9 cellular contexts compared by ENCODE assay signal in the genomic region with DNA sequence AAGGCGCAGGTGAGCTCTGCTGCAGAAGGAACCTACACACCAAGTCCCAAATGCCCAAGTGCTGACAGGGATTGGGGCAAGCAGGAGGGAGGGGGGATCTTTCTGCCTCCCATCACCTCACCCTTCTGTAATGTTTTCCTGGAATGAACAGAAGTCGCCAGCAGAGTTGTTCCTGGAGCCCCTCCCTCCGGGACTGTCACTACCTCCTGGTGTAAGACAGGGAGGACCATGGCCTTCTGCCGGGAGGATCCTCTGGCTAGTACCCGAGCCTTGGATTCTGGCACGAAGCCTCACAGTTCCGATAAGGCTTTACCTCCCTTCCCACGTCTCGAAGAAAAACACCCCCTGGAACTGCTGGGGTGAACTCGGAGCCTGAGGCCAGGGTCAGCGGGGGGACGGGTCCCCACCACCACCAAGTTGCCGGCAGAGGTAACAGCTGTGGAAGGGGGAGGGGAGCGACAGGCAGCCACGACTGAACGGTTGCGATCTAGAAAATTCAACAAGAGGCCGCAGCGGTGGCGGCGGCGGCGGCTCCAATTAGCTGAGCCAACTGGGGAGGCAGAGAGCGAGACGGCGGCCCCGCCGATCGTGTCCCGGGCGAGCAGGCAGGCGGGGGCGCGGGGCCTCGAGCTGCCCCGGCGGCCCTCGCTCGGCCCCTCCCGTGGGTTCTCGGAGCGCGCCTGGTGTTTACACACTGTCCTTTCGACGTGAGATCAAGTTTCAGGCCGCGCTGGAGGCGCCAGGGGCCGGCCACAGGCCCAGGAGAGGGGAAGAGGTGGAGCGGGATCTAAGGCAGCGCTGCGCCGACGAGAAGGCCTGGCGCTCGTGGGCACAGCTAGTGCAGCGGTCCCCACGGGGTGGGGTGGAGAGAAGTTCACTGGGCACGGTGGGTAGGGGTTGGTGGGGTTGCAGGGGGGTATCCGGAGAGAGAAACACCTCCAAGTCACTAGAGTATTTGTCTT. TPM values are rescaled to one million over a fixed set of nuclear protein-coding genes. Genes with fewer than 3 reads are reported as not detected.
DNase-seq lines count a peak whose midpoint lies in the region; ATAC-seq and TF ChIP-seq lines count a peak whose summit lies in the region.
"Had no signal": no experiment of that assay in that cellular context is flagged by ENCODE, and none has a peak within 500 bp of the region (broad histone marks: within the 10 kb centered on the region; RNA-seq: fewer than 3 reads in every experiment).

No MANE protein-coding gene starts in this region.

- peaks cover 12% of the 10 kb centered on the region for H3K4me1 ChIP-seq in HEK293 (ENCODE audit: control insufficient read depth, insufficient read depth, low read length)
- H3K4me1 ChIP-seq in naive thymus-derived CD4-positive, alpha-beta T cell (ENCODE audit: control insufficient read depth in 2 of 2, insufficient read depth in 2 of 2, low read length in 2 of 2) = peaks cover 0 to 7% of the 10 kb centered on the region in 2 donors
- H3K4me1 ChIP-seq in esophagus squamous epithelium = peaks cover 8 to 68% (median 38%) of the 10 kb centered on the region in 3 donors

- H3K36me3 ChIP-seq in HEK293 (ENCODE audit: control insufficient read depth in 2 of 2, insufficient read depth in 1 of 2, low read length in 2 of 2) = no peaks in the 10 kb centered on the region
- no peaks in the 10 kb centered on the region for H3K36me3 ChIP-seq in naive thymus-derived CD4-positive, alpha-beta T cell (ENCODE audit: control insufficient read depth in 2 of 3, insufficient read depth in 3 of 3, low read length in 3 of 3)
- H3K36me3 ChIP-seq in esophagus squamous epithelium = no peaks in the 10 kb centered on the region

- 38 to 92% methylated on average over 2 to 6 of the region's 60 CpGs for WGBS in esophagus squamous epithelium, 2 donors

- no peak for TF ChIP-seq POLR2A in esophagus squamous epithelium (IDR thresholded peaks at IDR 0.05)

- no peaks in the 10 kb centered on the region for H3K27me3 ChIP-seq in naive thymus-derived CD4-positive, alpha-beta T cell (ENCODE audit: control insufficient read depth in 2 of 2, insufficient read depth in 2 of 2, low read length in 2 of 2)
- peaks cover 0 to 21% (median 0%) of the 10 kb centered on the region in 4 donors for H3K27me3 ChIP-seq in esophagus squamous epithelium

- no peaks in the 10 kb centered on the region for H3K9me3 Mint-ChIP-seq in naive thymus-derived CD4-positive, alpha-beta T cell
- H3K9me3 Mint-ChIP-seq: stimulated activated effector memory CD8-positive, alpha-beta T cell treated with anti-CD3 and anti-CD28 coated beads, Interleukin-12 subunit alpha, Interleukin-12 subunit beta, amount 100 ng/mL, for 72 hours had no signal

- no peak overlapping the region for H3K27ac Mint-ChIP-seq in naive thymus-derived CD4-positive, alpha-beta T cell
- H3K27ac Mint-ChIP-seq: stimulated activated effector memory CD8-positive, alpha-beta T cell treated with anti-CD3 and anti-CD28 coated beads, Interleukin-12 subunit alpha, Interleukin-12 subunit beta, amount 100 ng/mL, for 72 hours had no signal

- CTCF ChIA-PET in HEK293 (lab: Yijun Ruan, JAX) = interaction anchor here (0.7 kb wide), 1 partner anchor 93 kb away, joined by 3 read pairs; no protein-coding TSS in a partner anchor
- CTCF ChIA-PET in naive thymus-derived CD4-positive, alpha-beta T cell (lab: Charles Lee) = interaction anchor here (0.6 kb wide), 1 partner anchor 54 kb away, joined by 4 read pairs; the partner anchor contains the start of gene BCOR

- peaks cover 0 to 12% (median 0%) of the 10 kb centered on the region in 5 donors for H3K27me3 Mint-ChIP-seq in naive thymus-derived CD4-positive, alpha-beta T cell

- H3K36me3 Mint-ChIP-seq in naive thymus-derived CD4-positive, alpha-beta T cell = no peaks in the 10 kb centered on the region
- H3K36me3 Mint-ChIP-seq: stimulated activated effector memory CD8-positive, alpha-beta T cell treated with anti-CD3 and anti-CD28 coated beads, Interleukin-12 subunit alpha, Interleukin-12 subunit beta, amount 100 ng/mL, for 72 hours had no signal

- H3K27ac ChIP-seq in C4-2B (peak overlapping the region; percentile 100), HEK293 (ENCODE audit: extremely low read depth, low read depth, low read length) (no peak overlapping the region), caudate nucleus (ENCODE audit: low read depth, low read length) (peak overlapping the region; percentile 24), esophagus squamous epithelium (peak overlapping the region in 1 of 4 donors; percentile 78)
- no peak overlapping the region for H3K27ac ChIP-seq in naive thymus-derived CD4-positive, alpha-beta T cell (ENCODE audit: low read depth, low read length)

- H3K9me3 ChIP-seq in HEK293 (ENCODE audit: control insufficient read depth, insufficient read depth, low read depth, low read length) (no peaks in the 10 kb centered on the region), esophagus squamous epithelium (no peaks in the 10 kb centered on the region)
- no peaks in the 10 kb centered on the region for H3K9me3 ChIP-seq in naive thymus-derived CD4-positive, alpha-beta T cell (ENCODE audit: control insufficient read depth in 2 of 3, low read length in 3 of 3)

- intact Hi-C loops in naive thymus-derived CD4-positive, alpha-beta T cell (cut with micrococcal nuclease) = loop anchor here (1.0 to 5.0 kb wide), 5 partner anchors 18 to 419 kb away; no protein-coding TSS in a partner anchor
- intact Hi-C loops in esophagus squamous epithelium (cut with DNase I) = loop anchor here (5.0 kb wide), 1 partner anchor 59 kb away; no protein-coding TSS in a partner anchor

- no peak for ATAC-seq in naive thymus-derived CD4-positive, alpha-beta T cell

- peak overlapping the region in 8 of 10 donors; percentile 18 to 85 (median 60) for H3K4me3 Mint-ChIP-seq in naive thymus-derived CD4-positive, alpha-beta T cell

- H3K4me1 Mint-ChIP-seq in naive thymus-derived CD4-positive, alpha-beta T cell = peaks cover 0 to 20% (median 7%) of the 10 kb centered on the region in 7 donors

- POLR2A ChIA-PET in HEK293 (lab: Yijun Ruan, JAX) = interaction anchor here (0.6 to 1.3 kb wide), 2 partner anchors 54 to 357 kb away, joined by 3 to 4 read pairs; partner anchors contain the start of gene BCOR
- POLR2A ChIA-PET in naive thymus-derived CD4-positive, alpha-beta T cell (lab: Charles Lee) = interaction anchor here (0.6 to 9.4 kb wide), 10 partner anchors 9 to 937 kb away, joined by 3 to 113 read pairs (median 5); partner anchors contain the start of gene BCOR

- DNase-seq in caudate nucleus (lab: John Stamatoyannopoulos, UW) (no peak), esophagus squamous epithelium (lab: John Stamatoyannopoulos, UW) (no peak), amniotic stem cell (lab: John Stamatoyannopoulos, UW) (no peak), T-helper 2 cell (no peak)
- DNase-seq in naive thymus-derived CD4-positive, alpha-beta T cell = no peak
- no peak for DNase-seq in activated effector memory CD4-positive, alpha-beta T cell treated with anti-CD3 and anti-CD28 coated beads, Interleukin-2, amount 50 U/mL, for 16 hours

- TF ChIP-seq CTCF in C4-2B (conservative IDR thresholded peaks at IDR 0.05) (no peak), HEK293 (tag by site-specific recombination; IDR thresholded peaks at IDR 0.05) (no peak), esophagus squamous epithelium (IDR thresholded peaks at IDR 0.05) (no peak)

- H3K4me3 ChIP-seq in HEK293 (ENCODE audit: low read depth, low read length) = no peak overlapping the region
- H3K4me3 ChIP-seq in naive thymus-derived CD4-positive, alpha-beta T cell (ENCODE audit: low read length) = no peak overlapping the region
- no peak overlapping the region for H3K4me3 ChIP-seq in esophagus squamous epithelium

TF ChIP-seq in HEK293, 187 proteins besides CTCF, POLR2A, EP300 and RAD21 (continues in another document):
- TF ChIP-seq KLF10 (tag by site-specific recombination; IDR thresholded peaks at IDR 0.05) = no peak
- TF ChIP-seq, protein P1, sequence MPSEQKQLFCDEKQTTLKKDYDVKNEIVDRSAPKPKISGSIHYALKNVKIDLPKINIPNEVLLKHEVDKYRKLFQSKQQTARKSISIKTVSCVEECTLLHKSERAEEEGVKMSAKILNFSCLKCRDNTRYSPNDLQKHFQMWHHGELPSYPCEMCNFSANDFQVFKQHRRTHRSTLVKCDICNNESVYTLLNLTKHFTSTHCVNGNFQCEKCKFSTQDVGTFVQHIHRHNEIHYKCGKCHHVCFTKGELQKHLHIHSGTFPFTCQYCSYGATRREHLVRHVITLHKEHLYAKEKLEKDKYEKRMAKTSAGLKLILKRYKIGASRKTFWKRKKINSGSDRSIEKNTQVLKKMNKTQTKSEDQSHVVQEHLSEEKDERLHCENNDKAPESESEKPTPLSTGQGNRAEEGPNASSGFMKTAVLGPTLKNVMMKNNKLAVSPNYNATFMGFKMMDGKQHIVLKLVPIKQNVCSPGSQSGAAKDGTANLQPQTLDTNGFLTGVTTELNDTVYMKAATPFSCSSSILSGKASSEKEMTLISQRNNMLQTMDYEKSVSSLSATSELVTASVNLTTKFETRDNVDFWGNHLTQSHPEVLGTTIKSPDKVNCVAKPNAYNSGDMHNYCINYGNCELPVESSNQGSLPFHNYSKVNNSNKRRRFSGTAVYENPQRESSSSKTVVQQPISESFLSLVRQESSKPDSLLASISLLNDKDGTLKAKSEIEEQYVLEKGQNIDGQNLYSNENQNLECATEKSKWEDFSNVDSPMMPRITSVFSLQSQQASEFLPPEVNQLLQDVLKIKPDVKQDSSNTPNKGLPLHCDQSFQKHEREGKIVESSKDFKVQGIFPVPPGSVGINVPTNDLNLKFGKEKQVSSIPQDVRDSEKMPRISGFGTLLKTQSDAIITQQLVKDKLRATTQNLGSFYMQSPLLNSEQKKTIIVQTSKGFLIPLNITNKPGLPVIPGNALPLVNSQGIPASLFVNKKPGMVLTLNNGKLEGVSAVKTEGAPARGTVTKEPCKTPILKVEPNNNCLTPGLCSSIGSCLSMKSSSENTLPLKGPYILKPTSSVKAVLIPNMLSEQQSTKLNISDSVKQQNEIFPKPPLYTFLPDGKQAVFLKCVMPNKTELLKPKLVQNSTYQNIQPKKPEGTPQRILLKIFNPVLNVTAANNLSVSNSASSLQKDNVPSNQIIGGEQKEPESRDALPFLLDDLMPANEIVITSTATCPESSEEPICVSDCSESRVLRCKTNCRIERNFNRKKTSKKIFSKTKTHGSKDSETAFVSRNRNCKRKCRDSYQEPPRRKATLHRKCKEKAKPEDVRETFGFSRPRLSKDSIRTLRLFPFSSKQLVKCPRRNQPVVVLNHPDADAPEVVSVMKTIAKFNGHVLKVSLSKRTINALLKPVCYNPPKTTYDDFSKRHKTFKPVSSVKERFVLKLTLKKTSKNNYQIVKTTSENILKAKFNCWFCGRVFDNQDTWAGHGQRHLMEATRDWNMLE (tag by site-specific recombination; conservative IDR thresholded peaks at IDR 0.05; ENCODE audit: low read depth) = no peak

RNA-seq across cellular contexts. Expression of gene BCOR, which starts 53.7 kb away (rescaled TPM):
- 10 to 100 TPM; 23.3 to 55.2 (median 43.3) TPM for total RNA-seq in naive thymus-derived CD4-positive, alpha-beta T cell
- 1 to 10 TPM; 3.8 to 9.1 TPM for polyA plus RNA-seq in naive thymus-derived CD4-positive, alpha-beta T cell
- total RNA-seq in esophagus squamous epithelium = 10 to 100 TPM; 12.0 to 20.1 (median 17.4) TPM

Comparison
In these comparisons a context has a peak if more than half of its experiments do, and no peak if none do; other contexts are left out.
1. H3K27ac ChIP-seq: peak in C4-2B (single experiment) and caudate nucleus (single experiment); none in HEK293 (single experiment) and naive thymus-derived CD4-positive, alpha-beta T cell (single experiment).